Comparison of ENCODE assay signal across 17 cellular contexts in the genomic region with DNA sequence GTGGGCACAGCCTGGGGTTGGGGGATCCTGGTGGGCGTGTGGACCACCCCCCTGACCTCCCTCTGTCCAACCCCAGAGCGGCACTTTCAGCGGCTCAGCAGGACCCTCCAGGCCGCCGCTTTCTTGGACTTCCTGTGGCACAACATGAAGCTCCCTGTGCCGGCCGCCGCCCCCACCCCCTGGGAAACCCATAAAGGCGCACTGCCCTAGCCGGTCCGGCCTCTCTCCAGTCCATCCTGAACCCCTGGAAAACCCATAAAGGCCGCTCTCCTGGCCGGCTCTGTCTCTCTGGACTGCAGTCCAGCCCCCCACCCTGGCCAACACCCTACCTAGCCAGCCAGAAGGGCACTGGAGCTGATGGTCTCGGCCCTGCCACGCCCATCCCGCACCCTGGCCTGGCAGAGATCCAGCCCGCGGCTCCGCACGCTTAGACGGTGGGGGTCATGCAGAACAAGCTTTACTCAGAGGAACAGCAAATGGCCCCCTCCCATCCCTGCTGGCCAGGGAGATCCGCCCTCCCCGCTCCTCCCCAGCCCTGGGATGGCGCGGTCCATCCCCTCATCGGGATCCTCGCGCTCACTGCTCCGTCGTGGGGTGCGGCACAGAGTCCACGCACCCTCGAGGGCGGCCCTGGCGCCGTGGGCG. TPM values are rescaled to one million over a fixed set of nuclear protein-coding genes. Genes with fewer than 3 reads are reported as not detected.
DNase-seq lines count a peak whose midpoint lies in the region; ATAC-seq and TF ChIP-seq lines count a peak whose summit lies in the region.
"Had no signal": no experiment of that assay in that cellular context is flagged by ENCODE, and none has a peak within 500 bp of the region (broad histone marks: within the 10 kb centered on the region; RNA-seq: fewer than 3 reads in every experiment).

No MANE protein-coding gene starts in this region.

- H3K4me1 ChIP-seq in esophagus (ENCODE audit: control insufficient read depth in 2 of 2, insufficient read depth in 2 of 2, low read length in 1 of 2) (peaks cover under 1 to 43% of the 10 kb centered on the region in 2 donors), mucosa of descending colon (ENCODE audit: low read depth) (peaks cover 37% of the 10 kb centered on the region), upper lobe of right lung (peaks cover 7% of the 10 kb centered on the region), right atrium auricular region (peaks cover 0 to 31% of the 10 kb centered on the region in 2 donors)

- H3K36me3 Mint-ChIP-seq in stimulated activated memory B cell treated with anti-CD40 and anti-IgM and Interleukin-4, amounts not matched to agents 10 μg/mL and 1 μg/mL and 100 μg/mL, for 72 hours = peaks cover 49% of the 10 kb centered on the region

- no peaks in the 10 kb centered on the region for H3K9me3 Mint-ChIP-seq in stimulated activated memory B cell treated with anti-CD40 and anti-IgM and Interleukin-4, amounts not matched to agents 10 μg/mL and 1 μg/mL and 100 μg/mL, for 72 hours

- H3K36me3 ChIP-seq in esophagus (ENCODE audit: control insufficient read depth in 2 of 2, insufficient read depth in 2 of 2, low read length in 1 of 2) (peaks cover 5 to 47% of the 10 kb centered on the region in 2 donors), mucosa of descending colon (ENCODE audit: low read depth) (no peaks in the 10 kb centered on the region), upper lobe of right lung (peaks cover 45% of the 10 kb centered on the region), right atrium auricular region (peaks cover 47% of the 10 kb centered on the region)

- DNase-seq in NCI-H69 (lab: John Stamatoyannopoulos, UW) = peak; percentile 57
- peak in 2 of 3 donors; percentile 51 to 71 for DNase-seq in mucosa of descending colon
- no peak for DNase-seq in upper lobe of right lung
- DNase-seq in right atrium auricular region (ENCODE audit: low spot score) = no peak
- DNase-seq in NK-92 treated with Interleukin-12 subunit alpha and Interleukin-12 subunit beta, amount 100 ng/mL, for 24 hours (lab: John Stamatoyannopoulos, UW) = no peak
- DNase-seq: GF-D8, midbrain, NCI-H1092, OCI-M1, right lobe of liver had no signal

- no peak overlapping the region for H3K4me3 Mint-ChIP-seq in stimulated activated memory B cell treated with anti-CD40 and anti-IgM and Interleukin-4, amounts not matched to agents 10 μg/mL and 1 μg/mL and 100 μg/mL, for 72 hours
- H3K4me3 Mint-ChIP-seq: B cell had no signal

- H3K27me3 Mint-ChIP-seq in stimulated activated memory B cell treated with anti-CD40 and anti-IgM and Interleukin-4, amounts not matched to agents 10 μg/mL and 1 μg/mL and 100 μg/mL, for 72 hours = peaks cover 49% of the 10 kb centered on the region

- no peak overlapping the region for H3K27ac Mint-ChIP-seq in stimulated activated memory B cell treated with anti-CD40 and anti-IgM and Interleukin-4, amounts not matched to agents 10 μg/mL and 1 μg/mL and 100 μg/mL, for 72 hours
- H3K27ac Mint-ChIP-seq: B cell had no signal

- TF ChIP-seq CTCF in mucosa of descending colon (IDR thresholded peaks at IDR 0.05) = no peak
- no peak for TF ChIP-seq CTCF in upper lobe of right lung (IDR thresholded peaks at IDR 0.05)
- TF ChIP-seq CTCF in right atrium auricular region (IDR thresholded peaks at IDR 0.05) = no peak

- H3K4me3 ChIP-seq in esophagus (ENCODE audit: low read depth in 1 of 2, low read length in 2 of 2) (peak overlapping the region; percentile 42), mucosa of descending colon (no peak overlapping the region), upper lobe of right lung (peak overlapping the region; percentile 39), right atrium auricular region (no peak overlapping the region)
- H3K4me3 ChIP-seq: right lobe of liver, SK-N-MC had no signal

- peaks cover 0 to 10% of the 10 kb centered on the region in 2 donors for H3K27me3 ChIP-seq in esophagus (ENCODE audit: control insufficient read depth in 1 of 2, insufficient read depth in 2 of 2, low read length in 2 of 2)
- H3K27me3 ChIP-seq in upper lobe of right lung = peaks cover 42% of the 10 kb centered on the region
- H3K27me3 ChIP-seq in right atrium auricular region = peaks cover 7 to 9% of the 10 kb centered on the region in 2 donors
- H3K27me3 ChIP-seq: right lobe of liver had no signal

- H3K27ac ChIP-seq in esophagus (ENCODE audit: low read depth in 2 of 2, low read length in 1 of 2) = peak overlapping the region; percentile 78 to 79
- H3K27ac ChIP-seq in upper lobe of right lung = peak overlapping the region; percentile 65
- no peak overlapping the region for H3K27ac ChIP-seq in right atrium auricular region
- H3K27ac ChIP-seq: KMS-11, neutrophil, right lobe of liver, SK-N-MC had no signal

- H3K4me1 Mint-ChIP-seq in stimulated activated memory B cell treated with anti-CD40 and anti-IgM and Interleukin-4, amounts not matched to agents 10 μg/mL and 1 μg/mL and 100 μg/mL, for 72 hours = peaks cover 47% of the 10 kb centered on the region

- no peaks in the 10 kb centered on the region for H3K9me3 ChIP-seq in esophagus (ENCODE audit: control insufficient read depth in 2 of 2, insufficient read depth in 1 of 2, low read depth in 1 of 2, low read length in 1 of 2)
- H3K9me3 ChIP-seq in mucosa of descending colon = no peaks in the 10 kb centered on the region
- H3K9me3 ChIP-seq in upper lobe of right lung = no peaks in the 10 kb centered on the region
- H3K9me3 ChIP-seq in right atrium auricular region = no peaks in the 10 kb centered on the region
- H3K9me3 ChIP-seq: neutrophil, right lobe of liver had no signal

- intact Hi-C loops in mucosa of descending colon (cut with DNase I, micrococcal nuclease) (no loop called here), upper lobe of right lung (cut with DNase I) (no loop called here)

- ATAC-seq in mucosa of descending colon (no peak), upper lobe of right lung (no peak)
- no peak for ATAC-seq in stimulated activated memory B cell treated with anti-CD40 and anti-IgM and Interleukin-4, amounts not matched to agents 10 μg/mL and 1 μg/mL and 100 μg/mL, for 72 hours
- ATAC-seq: right lobe of liver had no signal

- WGBS in esophagus, 2 donors = 57 to 74% methylated on average over 35 to 37 of the region's 37 CpGs

RNA-seq across cellular contexts. Expression of a gene that starts 2.7 kb away (rescaled TPM):
- polyA plus RNA-seq in esophagus = 1 to 10 TPM; 2.7 to 9.3 TPM
- total RNA-seq in mucosa of descending colon (10 to 100 TPM; 12.2 to 39.9 (median 27.1) TPM), upper lobe of right lung (1.8 TPM), right atrium auricular region (under 1 TPM in 1 of 2 donors, not detected in 1; 0.30 TPM)

RNA-seq across cellular contexts. Expression of a gene that starts 5.4 kb away (rescaled TPM):
- polyA plus RNA-seq in esophagus = 10 to 100 TPM; 13.1 to 23.1 TPM
- 10 to 100 TPM; 42.1 to 75.5 (median 68.8) TPM for total RNA-seq in mucosa of descending colon
- total RNA-seq in upper lobe of right lung = 23.1 TPM
- total RNA-seq in right atrium auricular region = 10 to 100 TPM; 11.9 to 12.6 TPM

RNA-seq across cellular contexts. Expression of a gene that starts 6.7 kb away (rescaled TPM):
- 10 to 100 TPM; 56.6 to 59.0 TPM for polyA plus RNA-seq in esophagus
- total RNA-seq in mucosa of descending colon (10 to 100 TPM; 21.6 to 25.5 (median 24.0) TPM), upper lobe of right lung (24.7 TPM), right atrium auricular region (10 to 100 TPM; 22.4 to 35.6 TPM)

RNA-seq across cellular contexts. Expression of a gene that starts 11.2 kb away (rescaled TPM):
- under 1 TPM; 0.06 to 0.36 TPM for polyA plus RNA-seq in esophagus
- total RNA-seq in mucosa of descending colon = 1 to 10 TPM; 1.3 to 7.9 (median 1.5) TPM
- 0.61 TPM for total RNA-seq in upper lobe of right lung
- 1 to 10 TPM in 1 of 2 donors, under 1 TPM in 1; 0.52 to 2.1 TPM for total RNA-seq in right atrium auricular region

RNA-seq across cellular contexts. Expression of a gene that starts 11.9 kb away (rescaled TPM):
- polyA plus RNA-seq in esophagus = under 1 TPM; 0.06 to 0.20 TPM
- not detected for total RNA-seq in mucosa of descending colon
- not detected for total RNA-seq in upper lobe of right lung
- total RNA-seq in right atrium auricular region = not detected
- total RNA-seq: frontal cortex, right lobe of liver had no signal

Comparison
In these comparisons a context has a peak if more than half of its experiments do, and no peak if none do; other contexts are left out.
1. DNase-seq: peak in NCI-H69 (single experiment) and mucosa of descending colon (2 of 3); none in upper lobe of right lung (single experiment), right atrium auricular region (single experiment) and NK-92 treated with Interleukin-12 subunit alpha and Interleukin-12 subunit beta, amount 100 ng/mL, for 24 hours (single experiment).
2. H3K27ac ChIP-seq: peak in esophagus (2 of 2) and upper lobe of right lung (single experiment); none in right atrium auricular region (0 of 2).
3. H3K4me3 ChIP-seq: peak in esophagus (2 of 2) and upper lobe of right lung (single experiment); none in mucosa of descending colon (single experiment) and right atrium auricular region (0 of 2).